8 cellular contexts compared by ENCODE assay signal in genomic region chr19:2474232-2475017, GRCh38. TPM values are rescaled to one million over a fixed set of nuclear protein-coding genes. Genes with fewer than 3 reads are reported as not detected.
DNase-seq lines count a peak whose midpoint lies in the region; ATAC-seq and TF ChIP-seq lines count a peak whose summit lies in the region.

No MANE protein-coding gene starts in this region.

- TF ChIP-seq EP300 in suprapubic skin (IDR thresholded peaks at IDR 0.05), result no peak

- H3K36me3 ChIP-seq in BJ (ENCODE audit: control insufficient read depth, insufficient read depth, low read length), result peaks cover 8% of the 10 kb centered on the region
- H3K36me3 ChIP-seq in Karpas-422 (ENCODE audit: insufficient read depth, low read length), result no peaks in the 10 kb centered on the region; the same call in 1 of the 2 replicates
- peaks cover 32% of the 10 kb centered on the region for H3K36me3 ChIP-seq in SJSA1
- peaks cover 11% of the 10 kb centered on the region for H3K36me3 ChIP-seq in suprapubic skin

- no peak for TF ChIP-seq POLR2A in suprapubic skin (IDR thresholded peaks at IDR 0.05)

- POLR2A ChIA-PET in BJ (lab: Charles Lee), result interaction anchor here (1.6 kb wide), 1 partner anchor 69 kb away, joined by 18 read pairs; no protein-coding TSS in a partner anchor

- peaks cover 21% of the 10 kb centered on the region for H3K36me3 Mint-ChIP-seq in activated naive CD4-positive, alpha-beta T cell treated with anti-CD3 and anti-CD28 coated beads, Interleukin-2, amount 10 ng/mL, durations not matched to agents 7 days and 5 days

- no peak overlapping the region for H2AFZ ChIP-seq in Karpas-422 (ENCODE audit: low read length)

- no peaks in the 10 kb centered on the region for H3K9me3 Mint-ChIP-seq in activated naive CD4-positive, alpha-beta T cell treated with anti-CD3 and anti-CD28 coated beads, Interleukin-2, amount 10 ng/mL, durations not matched to agents 7 days and 5 days

- peaks cover 15% of the 10 kb centered on the region for H3K27me3 Mint-ChIP-seq in activated naive CD4-positive, alpha-beta T cell treated with anti-CD3 and anti-CD28 coated beads, Interleukin-2, amount 10 ng/mL, durations not matched to agents 7 days and 5 days

- H3K9ac ChIP-seq in Karpas-422 (ENCODE audit: low read length), result no peak overlapping the region

- H3K4me1 ChIP-seq in Karpas-422 (ENCODE audit: low read length) (peaks cover 47% of the 10 kb centered on the region), SJSA1 (replicated peaks) (peaks cover 27% of the 10 kb centered on the region), suprapubic skin (peaks cover 36% of the 10 kb centered on the region)

- peaks cover 27% of the 10 kb centered on the region for H3K4me1 Mint-ChIP-seq in activated naive CD4-positive, alpha-beta T cell treated with anti-CD3 and anti-CD28 coated beads, Interleukin-2, amount 10 ng/mL, durations not matched to agents 7 days and 5 days

- peaks cover 9% of the 10 kb centered on the region; the same call in 1 of the 2 replicates for H4K20me1 ChIP-seq in Karpas-422 (ENCODE audit: insufficient read depth, low read depth, low read length)

- DNase-seq in BJ (ENCODE audit: low read depth) (no peak), Karpas-422 (peak; percentile 93), SJSA1 (ENCODE audit: low read depth in 1 of 2, low spot score in 2 of 2) (peak; percentile 96), globus pallidus (ENCODE audit: low spot score) (peak; percentile 73), omental fat pad (ENCODE audit: low spot score) (peak; percentile 78), suprapubic skin (ENCODE audit: low spot score in 2 of 2) (peak; percentile 92 to 93)
- DNase-seq in activated naive CD4-positive, alpha-beta T cell treated with anti-CD3 and anti-CD28 coated beads, Interleukin-2, amount 10 ng/mL, durations not matched to agents 7 days and 5 days, result peak; percentile 88

- H3K4me2 ChIP-seq in Karpas-422 (ENCODE audit: low read depth, low read length, poor library complexity, severe bottlenecking), result peak overlapping the region; percentile 47

- ATAC-seq in GM19395 (IDR thresholded peaks at IDR 0.05; ENCODE audit: unreplicated experiment) (peak; percentile 36), omental fat pad (ENCODE audit: low FRiP score) (peak; percentile 50)

- H3K4me3 ChIP-seq in BJ (ENCODE audit: low read depth, low read length) (peak overlapping the region; percentile 60), Karpas-422 (ENCODE audit: low read length) (no peak overlapping the region; the same call in 1 of the 2 replicates), SJSA1 (peak overlapping the region; percentile 75), suprapubic skin (peak overlapping the region; percentile 89)

- H3K79me2 ChIP-seq in Karpas-422 (ENCODE audit: low read length), result no peaks in the 10 kb centered on the region; the same call in 1 of the 2 replicates

- peak overlapping the region; percentile 76 for H3K4me3 Mint-ChIP-seq in activated naive CD4-positive, alpha-beta T cell treated with anti-CD3 and anti-CD28 coated beads, Interleukin-2, amount 10 ng/mL, durations not matched to agents 7 days and 5 days

- H3K27ac Mint-ChIP-seq in activated naive CD4-positive, alpha-beta T cell treated with anti-CD3 and anti-CD28 coated beads, Interleukin-2, amount 10 ng/mL, durations not matched to agents 7 days and 5 days, result peak overlapping the region; percentile 84

- H3K9me2 ChIP-seq in Karpas-422 (replicated peaks; ENCODE audit: insufficient read depth, low read length), result no peaks in the 10 kb centered on the region

- CTCF ChIA-PET in BJ (lab: Yijun Ruan, JAX), result interaction anchor here (0.8 to 4.2 kb wide), 17 partner anchors 11 to 162 kb away, joined by 3 to 65 read pairs (median 5); no protein-coding TSS in a partner anchor
- CTCF ChIA-PET in activated naive CD4-positive, alpha-beta T cell treated with anti-CD3 and anti-CD28 coated beads, Interleukin-2, amount 10 ng/mL, durations not matched to agents 7 days and 5 days (lab: Charles Lee), result interaction anchor here (0.8 to 4.2 kb wide), 14 partner anchors 9 to 162 kb away, joined by 3 to 63 read pairs (median 6); no protein-coding TSS in a partner anchor

- H3K9me3 ChIP-seq in Karpas-422 (ENCODE audit: low read length) (no peaks in the 10 kb centered on the region), SJSA1 (replicated peaks) (no peaks in the 10 kb centered on the region), suprapubic skin (no peaks in the 10 kb centered on the region)

- 12% methylated on average over 36 of the region's 60 CpGs for WGBS in suprapubic skin

- TF ChIP-seq CTCF in BJ (IDR thresholded peaks at IDR 0.05; ENCODE audit: insufficient read depth, low read depth, low read length) (peak; percentile 85), omental fat pad (IDR thresholded peaks at IDR 0.05) (peak in 2 of 3 donors; percentile 94 to 96), suprapubic skin (IDR thresholded peaks at IDR 0.05) (peak; percentile 95 to 96)

- H3K27ac ChIP-seq in Karpas-422 (ENCODE audit: low read length) (no peak overlapping the region), SJSA1 (peak overlapping the region; percentile 58), suprapubic skin (peak overlapping the region; percentile 85)

- no peaks in the 10 kb centered on the region for H3K27me3 ChIP-seq in BJ (ENCODE audit: control insufficient read depth, insufficient read depth, low read length)
- no peaks in the 10 kb centered on the region for H3K27me3 ChIP-seq in Karpas-422 (ENCODE audit: low read length)
- no peaks in the 10 kb centered on the region for H3K27me3 ChIP-seq in SJSA1 (replicated peaks)
- H3K27me3 ChIP-seq in suprapubic skin, result no peaks in the 10 kb centered on the region

RNA-seq across cellular contexts. Expression of gene GADD45B, which starts 1.5 kb away (rescaled TPM):
- 54.5 and 69.8 TPM in 2 replicates for polyA plus RNA-seq in BJ (2011; rRNA removed)
- polyA minus RNA-seq in BJ (2011; rRNA and poly(A)+ RNA removed), result 29.7 and 46.4 TPM in 2 replicates
- total RNA-seq in Karpas-422 (2014; rRNA removed; shearing (Covaris generic); ENCODE audit: low replicate concordance), result 8.6 and 11.0 TPM in 2 replicates
- 112 and 132 TPM in 2 replicates for total RNA-seq in SJSA1 (2014; rRNA removed; shearing (Covaris generic))
- total RNA-seq in omental fat pad (100 to 1,000 TPM; 120 to 726 (median 425) TPM), suprapubic skin (100 to 1,000 TPM in 1 of 4 donors, 10 to 100 TPM in 3; 52.5 to 134 (median 68.7) TPM)

RNA-seq across cellular contexts. Expression of gene LMNB2, which starts 17.7 kb away (rescaled TPM):
- 53.4 and 80.0 TPM in 2 replicates for polyA plus RNA-seq in BJ (2011; rRNA removed)
- 29.4 and 42.0 TPM in 2 replicates for polyA minus RNA-seq in BJ (2011; rRNA and poly(A)+ RNA removed)
- total RNA-seq in Karpas-422 (2014; rRNA removed; shearing (Covaris generic); ENCODE audit: low replicate concordance), result 20.8 and 80.2 TPM in 2 replicates
- total RNA-seq in SJSA1 (2014; rRNA removed; shearing (Covaris generic)), result 275 and 316 TPM in 2 replicates
- total RNA-seq in omental fat pad, result 10 to 100 TPM; 14.1 to 37.5 (median 23.0) TPM
- 10 to 100 TPM; 17.1 to 26.8 (median 24.7) TPM for total RNA-seq in suprapubic skin

RNA-seq across cellular contexts. Expression of gene TIMM13, which starts 47.0 kb away (rescaled TPM):
- 37.2 and 50.7 TPM in 2 replicates for polyA plus RNA-seq in BJ (2011; rRNA removed)
- 9.2 and 14.2 TPM in 2 replicates for polyA minus RNA-seq in BJ (2011; rRNA and poly(A)+ RNA removed)
- total RNA-seq in Karpas-422 (2014; rRNA removed; shearing (Covaris generic); ENCODE audit: low replicate concordance), result 49.3 and 66.5 TPM in 2 replicates
- 48.8 and 86.2 TPM in 2 replicates for total RNA-seq in SJSA1 (2014; rRNA removed; shearing (Covaris generic))
- total RNA-seq in omental fat pad (10 to 100 TPM; 28.8 to 43.6 (median 41.1) TPM), suprapubic skin (10 to 100 TPM; 22.1 to 48.6 (median 46.6) TPM)
